9 cellular contexts compared by ENCODE assay signal in the genomic region with DNA sequence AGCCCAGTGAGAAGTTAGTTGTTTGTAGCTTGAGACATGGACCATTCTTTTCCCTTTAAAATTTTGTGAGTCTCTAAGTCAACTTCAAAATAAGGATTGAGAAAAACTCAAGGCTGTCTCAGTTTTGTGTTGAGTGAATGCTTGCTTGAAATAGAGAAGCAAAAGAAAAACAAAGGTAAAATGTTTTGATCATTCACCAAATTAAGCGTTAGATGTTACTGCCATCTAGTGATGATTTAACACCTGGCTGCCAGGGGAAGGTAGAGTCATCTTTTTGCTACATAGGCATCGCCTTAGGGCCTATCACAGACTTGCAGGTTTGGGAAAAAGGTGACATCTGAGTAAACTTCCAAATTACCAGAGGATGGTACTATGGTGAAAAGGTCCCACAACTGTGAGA.
A peak's percentile ranks its signal among the peaks of the same experiment; 100 is the strongest.
DNase-seq lines count a peak whose midpoint lies in the region; ATAC-seq, FAIRE-seq and TF ChIP-seq lines count a peak whose summit lies in the region.
"Had no signal": no experiment of that assay in that cellular context is flagged by ENCODE, and none has a peak within 500 bp of the region (broad histone marks: within the 10 kb centered on the region; RNA-seq: fewer than 3 reads in every experiment).

No MANE protein-coding gene starts in this region.

- H3K4me3 ChIP-seq in SK-N-SH (ENCODE audit: low read depth in 2 of 2, low read length in 1 of 2) (no peak overlapping the region), HepG2 (replicated peaks in 1 of 3; ENCODE audit: insufficient read depth in 1 of 3, low read depth in 2 of 3, low read length in 3 of 3) (no peak overlapping the region), coronary artery (no peak overlapping the region)

- no peak for TF ChIP-seq POLR2A in HepG2 (IDR thresholded peaks at IDR 0.05; ENCODE audit: insufficient read depth in 1 of 2, low read depth in 2 of 2, low read length in 2 of 2)

- in situ Hi-C loops in HepG2 (cut with HindIII; ENCODE audit: extremely low pct_ligation_motif_present, low pct_unique_long_range_greater_than_20kb) = no loop called here

- peak; percentile 60; the same call in 2 of the 3 replicates for ATAC-seq in HepG2
- no peak for ATAC-seq in GM21786 (IDR thresholded peaks at IDR 0.05; ENCODE audit: unreplicated experiment)
- ATAC-seq: Right ventricle myocardium inferior had no signal

- H3K27me3 ChIP-seq in SK-N-SH (ENCODE audit: insufficient read depth) (peaks cover 4% of the 10 kb centered on the region; the same call in 1 of the 2 replicates), HepG2 (ENCODE audit: control insufficient read depth in 1 of 2, insufficient read depth in 2 of 2, low read length in 2 of 2) (no peaks in the 10 kb centered on the region; a peak in 1 of 5 replicates)

- H3K79me2 ChIP-seq in SK-N-SH (ENCODE audit: insufficient read depth) = no peaks in the 10 kb centered on the region
- no peaks in the 10 kb centered on the region for H3K79me2 ChIP-seq in HepG2 (ENCODE audit: insufficient read depth, low read length)

- TF ChIP-seq EP300 in SK-N-SH (IDR thresholded peaks at IDR 0.05; ENCODE audit: borderline replicate concordance in 1 of 2, low read depth in 1 of 2, low read length in 1 of 2) (no peak), HepG2 (IDR thresholded peaks at IDR 0.05; ENCODE audit: low read depth in 2 of 2, low read length in 2 of 2) (no peak), HepG2 (CRISPR knock-in tag; IDR thresholded peaks at IDR 0.05; ENCODE audit: borderline replicate concordance) (no peak)

- H3K9me3 ChIP-seq in SK-N-SH = no peaks in the 10 kb centered on the region
- no peaks in the 10 kb centered on the region for H3K9me3 ChIP-seq in HepG2 (ENCODE audit: low read length)

- H3K4me2 ChIP-seq in SK-N-SH (no peak overlapping the region), HepG2 (ENCODE audit: low read depth, low read length) (no peak overlapping the region)

- POLR2A ChIA-PET in SK-N-SH (lab: Yijun Ruan, JAX) (no interaction called here), HepG2 (lab: Yijun Ruan, JAX) (no interaction called here)

- CTCF ChIA-PET in SK-N-SH (lab: Yijun Ruan, JAX) = interaction anchor here (0.9 to 7.8 kb wide), 6 partner anchors 10 to 297 kb away, joined by 3 to 44 read pairs (median 4); no protein-coding TSS in a partner anchor
- CTCF ChIA-PET in HepG2 (lab: Yijun Ruan, JAX; ENCODE audit: low intra/inter-chr PET ratio, low total read pairs) = interaction anchor here (1.2 kb wide), 1 partner anchor 299 kb away, joined by 7 read pairs; no protein-coding TSS in a partner anchor

- no peaks in the 10 kb centered on the region for H3K9me2 ChIP-seq in SK-N-SH

- no peaks in the 10 kb centered on the region for H4K20me1 ChIP-seq in SK-N-SH (ENCODE audit: insufficient read depth)
- no peaks in the 10 kb centered on the region for H4K20me1 ChIP-seq in HepG2 (ENCODE audit: insufficient read depth, low read length)

- H3K36me3 ChIP-seq in SK-N-SH (replicated peaks in 1 of 2; ENCODE audit: control insufficient read depth in 1 of 2, insufficient read depth in 2 of 2, low read length in 1 of 2) (no peaks in the 10 kb centered on the region), HepG2 (replicated peaks in 1 of 2; ENCODE audit: control insufficient read depth in 1 of 2, insufficient read depth in 2 of 2, low read length in 2 of 2) (no peaks in the 10 kb centered on the region)

- H2AFZ ChIP-seq in SK-N-SH (ENCODE audit: low read depth) (no peak overlapping the region), HepG2 (ENCODE audit: low read length) (no peak overlapping the region)

- H3K27ac ChIP-seq in SK-N-SH (ENCODE audit: low read depth in 2 of 2, low read length in 1 of 2) = no peak overlapping the region
- no peak overlapping the region for H3K27ac ChIP-seq in HepG2 (ENCODE audit: extremely low read length, insufficient read depth, low read length)
- H3K27ac ChIP-seq in coronary artery = no peak overlapping the region
- H3K27ac ChIP-seq: HL-60 had no signal

- BruUV-seq in HepG2 (replicated peaks; lab: Mats Ljungman, UMichigan) = no TSS peak

- intact Hi-C loops in HepG2 (cut with micrococcal nuclease; ENCODE audit: unreplicated experiment) = loop anchor here (1.0 to 2.0 kb wide), 2 partner anchors 82 to 299 kb away; no protein-coding TSS in a partner anchor

- no peak for DNase-seq in GM10266 (ENCODE audit: extremely low spot score)
- DNase-seq in HT-29 (ENCODE audit: low spot score) = peak; percentile 41
- DNase-seq in SK-N-SH = no peak
- DNase-seq in HepG2 (ENCODE audit: low spot score) = peak; percentile 10
- DNase-seq in coronary artery (ENCODE audit: low spot score) = no peak
- DNase-seq in T1000 (lab: John Stamatoyannopoulos, UW) = no peak

- H3K9ac ChIP-seq in SK-N-SH (no peak overlapping the region), HepG2 (ENCODE audit: insufficient read depth, low read depth, low read length) (no peak overlapping the region)

- TF ChIP-seq RAD21 in SK-N-SH (IDR thresholded peaks at IDR 0.05; ENCODE audit: low read length) (peak; percentile 62), HepG2 (CRISPR knock-in tag; IDR thresholded peaks at IDR 0.05) (peak; percentile 28; the same call in 1 of the 2 replicates)

- TF ChIP-seq CTCF in GM10266 (IDR thresholded peaks at IDR 0.05; ENCODE audit: control insufficient read depth, insufficient read depth, low read depth, missing control alignments) = peak; percentile 32
- peak; percentile 41 for TF ChIP-seq CTCF in SK-N-SH (IDR thresholded peaks at IDR 0.05)
- TF ChIP-seq CTCF in HepG2 (CRISPR knock-in tag; IDR thresholded peaks at IDR 0.05) = peak; percentile 72
- no peak for TF ChIP-seq CTCF in coronary artery (IDR thresholded peaks at IDR 0.05)

- H3F3A ChIP-seq in SK-N-SH (replicated peaks; ENCODE audit: insufficient read depth) = no peaks in the 10 kb centered on the region

- WGBS in SK-N-SH (ENCODE audit: low lambda C conversion rate) = 20% methylated on average over 2 of the region's 2 CpGs
- WGBS in HepG2 (ENCODE audit: low lambda C conversion rate) = 17% methylated on average over 2 of the region's 2 CpGs

- peak; percentile 71 for FAIRE-seq in HepG2 (lab: Jason Lieb, UNC)

- H3K4me1 ChIP-seq in SK-N-SH (ENCODE audit: control insufficient read depth in 1 of 2, insufficient read depth in 2 of 2, low read depth in 1 of 2, low read length in 1 of 2) (peaks cover 0 to 2% of the 10 kb centered on the region in 2 experiments; a peak in 2 of 4 replicates), HepG2 (ENCODE audit: insufficient read depth, low read length) (no peaks in the 10 kb centered on the region)

TF ChIP-seq in SK-N-SH, 30 proteins besides CTCF, POLR2A, EP300 and RAD21 (continues in another document):
- no peak for TF ChIP-seq CHD2 (IDR thresholded peaks at IDR 0.05; ENCODE audit: low read length, partially characterized antibody)
- TF ChIP-seq REST (IDR thresholded peaks at IDR 0.05; ENCODE audit: low read depth, low read length) = no peak
- no peak for TF ChIP-seq RCOR1 (IDR thresholded peaks at IDR 0.05; ENCODE audit: low read length)
- no peak for TF ChIP-seq JUND (IDR thresholded peaks at IDR 0.05)

TF ChIP-seq in HepG2, 621 proteins besides CTCF, POLR2A, EP300 and RAD21:
- TF ChIP-seq PRMT3 (CRISPR knock-in tag; IDR thresholded peaks at IDR 0.05; ENCODE audit: borderline replicate concordance, low read depth) (no peak), STAG1 (CRISPR knock-in tag; IDR thresholded peaks at IDR 0.05) (peak; percentile 77), SMC3 (IDR thresholded peaks at IDR 0.05; ENCODE audit: low read length) (peak; percentile 54)

Comparison
In these comparisons a context has a peak if more than half of its experiments do, and no peak if none do; other contexts are left out.
1. DNase-seq: peak in HT-29 (single experiment) and HepG2 (single experiment); none in GM10266 (single experiment), SK-N-SH (single experiment), coronary artery (single experiment) and T1000 (single experiment).